8 cellular contexts compared by ENCODE assay signal in genomic region chr2:85134255-85135065, GRCh38. TPM values are rescaled to one million over a fixed set of nuclear protein-coding genes. Genes with fewer than 3 reads are reported as not detected.
DNase-seq lines count a peak whose midpoint lies in the region; ATAC-seq and TF ChIP-seq lines count a peak whose summit lies in the region.

No MANE protein-coding gene starts in this region.

- peak overlapping the region; percentile 42 for H3K4me3 Mint-ChIP-seq in activated naive CD4-positive, alpha-beta T cell treated with anti-CD3 and anti-CD28 coated beads, Interleukin-2, amount 10 ng/mL, durations not matched to agents 7 days and 5 days
- peak overlapping the region; percentile 88 for H3K4me3 Mint-ChIP-seq in type B pancreatic cell

- no peak for DNase-seq in activated naive CD4-positive, alpha-beta T cell treated with anti-CD3 and anti-CD28 coated beads, Interleukin-2, amount 10 ng/mL, durations not matched to agents 7 days and 5 days
- no peak for DNase-seq in activated naive CD4-positive, alpha-beta T cell treated with anti-CD3 and anti-CD28 coated beads, Interleukin-2, amount 50 U/mL, for 72 hours (ENCODE audit: low spot score in 2 of 2)
- peak; percentile 7 to 50 for DNase-seq in dermis microvascular lymphatic vessel endothelial cell (ENCODE audit: low read depth in 2 of 2)
- DNase-seq in lower lobe of right lung: peak; percentile 64
- no peak for DNase-seq in type B pancreatic cell (ENCODE audit: extremely low spot score, unreplicated experiment)
- DNase-seq in NOMO-1 treated with dmso at 0.1 percent for 144 hours (lab: John Stamatoyannopoulos, UW; ENCODE audit: unreplicated experiment): no peak
- no peak for DNase-seq in NCI-H1417 treated with DMSO at 0.1 percent for 48 hours (lab: John Stamatoyannopoulos, UW)

- H3K4me1 Mint-ChIP-seq in activated naive CD4-positive, alpha-beta T cell treated with anti-CD3 and anti-CD28 coated beads, Interleukin-2, amount 10 ng/mL, durations not matched to agents 7 days and 5 days: peaks cover 12% of the 10 kb centered on the region
- H3K4me1 Mint-ChIP-seq in type B pancreatic cell (ENCODE audit: unreplicated experiment): peaks cover 21% of the 10 kb centered on the region

- no peaks in the 10 kb centered on the region for H3K36me3 Mint-ChIP-seq in activated naive CD4-positive, alpha-beta T cell treated with anti-CD3 and anti-CD28 coated beads, Interleukin-2, amount 10 ng/mL, durations not matched to agents 7 days and 5 days
- H3K36me3 Mint-ChIP-seq in activated naive CD4-positive, alpha-beta T cell treated with anti-CD3 and anti-CD28 coated beads, Interleukin-2, amount 50 U/mL, for 72 hours: no peaks in the 10 kb centered on the region
- peaks cover 7% of the 10 kb centered on the region for H3K36me3 Mint-ChIP-seq in type B pancreatic cell

- H3K9me3 Mint-ChIP-seq in activated naive CD4-positive, alpha-beta T cell treated with anti-CD3 and anti-CD28 coated beads, Interleukin-2, amount 10 ng/mL, durations not matched to agents 7 days and 5 days: no peaks in the 10 kb centered on the region
- no peaks in the 10 kb centered on the region for H3K9me3 Mint-ChIP-seq in activated naive CD4-positive, alpha-beta T cell treated with anti-CD3 and anti-CD28 coated beads, Interleukin-2, amount 50 U/mL, for 72 hours
- H3K9me3 Mint-ChIP-seq in type B pancreatic cell: no peaks in the 10 kb centered on the region

- ATAC-seq in activated naive CD4-positive, alpha-beta T cell treated with anti-CD3 and anti-CD28 coated beads, Interleukin-2, amount 50 U/mL, for 72 hours: no peak
- ATAC-seq in lower lobe of right lung: peak; percentile 59 to 63
- ATAC-seq in HG02884 (IDR thresholded peaks at IDR 0.05; ENCODE audit: unreplicated experiment): no peak

- CTCF ChIA-PET in activated naive CD4-positive, alpha-beta T cell treated with anti-CD3 and anti-CD28 coated beads, Interleukin-2, amount 10 ng/mL, durations not matched to agents 7 days and 5 days (lab: Charles Lee): no interaction called here

- intact Hi-C loops in lower lobe of right lung (cut with DNase I): no loop called here

- peaks cover 20% of the 10 kb centered on the region for H3K4me1 ChIP-seq in lower lobe of right lung

- H3K27me3 Mint-ChIP-seq in activated naive CD4-positive, alpha-beta T cell treated with anti-CD3 and anti-CD28 coated beads, Interleukin-2, amount 10 ng/mL, durations not matched to agents 7 days and 5 days: peaks cover 88% of the 10 kb centered on the region
- peaks cover 4% of the 10 kb centered on the region for H3K27me3 Mint-ChIP-seq in type B pancreatic cell

- H3K36me3 ChIP-seq in lower lobe of right lung: no peaks in the 10 kb centered on the region

- H3K9me3 ChIP-seq in lower lobe of right lung: no peaks in the 10 kb centered on the region

- peak overlapping the region; percentile 72 for H3K27ac ChIP-seq in lower lobe of right lung

- TF ChIP-seq CTCF in lower lobe of right lung (IDR thresholded peaks at IDR 0.05) (no peak), type B pancreatic cell (conservative IDR thresholded peaks at IDR 0.05) (peak; percentile 25)

- no peak overlapping the region for H3K27ac Mint-ChIP-seq in activated naive CD4-positive, alpha-beta T cell treated with anti-CD3 and anti-CD28 coated beads, Interleukin-2, amount 10 ng/mL, durations not matched to agents 7 days and 5 days
- no peak overlapping the region for H3K27ac Mint-ChIP-seq in activated naive CD4-positive, alpha-beta T cell treated with anti-CD3 and anti-CD28 coated beads, Interleukin-2, amount 50 U/mL, for 72 hours
- H3K27ac Mint-ChIP-seq in type B pancreatic cell: peak overlapping the region; percentile 70

- H3K4me3 ChIP-seq in lower lobe of right lung: peak overlapping the region; percentile 90

- peaks cover 8% of the 10 kb centered on the region for H3K27me3 ChIP-seq in lower lobe of right lung (ENCODE audit: low read depth)

RNA-seq across cellular contexts. Expression of gene TCF7L1, which starts 1.3 kb away (rescaled TPM):
- total RNA-seq in activated naive CD4-positive, alpha-beta T cell treated with anti-CD3 and anti-CD28 coated beads, Interleukin-2, amount 50 U/mL, for 72 hours: under 1 TPM in 1 of 2 donors, not detected in 1; 0.11 TPM
- 4.2 and 6.2 TPM in 2 replicates for total RNA-seq in dermis microvascular lymphatic vessel endothelial cell
- total RNA-seq in lower lobe of right lung: 17.1 TPM
- total RNA-seq in type B pancreatic cell (ENCODE audit: low replicate concordance): 27.4 and 32.4 TPM in 2 replicates

Comparison
In these comparisons a context has a peak if more than half of its experiments do, and no peak if none do; other contexts are left out.
1. DNase-seq: peak in dermis microvascular lymphatic vessel endothelial cell (2 of 2) and lower lobe of right lung (single experiment); none in activated naive CD4-positive, alpha-beta T cell treated with anti-CD3 and anti-CD28 coated beads, Interleukin-2, amount 10 ng/mL, durations not matched to agents 7 days and 5 days (single experiment), activated naive CD4-positive, alpha-beta T cell treated with anti-CD3 and anti-CD28 coated beads, Interleukin-2, amount 50 U/mL, for 72 hours (0 of 2), type B pancreatic cell (single experiment), NOMO-1 treated with dmso at 0.1 percent for 144 hours (single experiment) and NCI-H1417 treated with DMSO at 0.1 percent for 48 hours (single experiment).
2. ATAC-seq: peak in lower lobe of right lung (2 of 2); none in activated naive CD4-positive, alpha-beta T cell treated with anti-CD3 and anti-CD28 coated beads, Interleukin-2, amount 50 U/mL, for 72 hours (0 of 2) and HG02884 (single experiment).